ENCODE assay signal across 25 cellular contexts in the genomic region with DNA sequence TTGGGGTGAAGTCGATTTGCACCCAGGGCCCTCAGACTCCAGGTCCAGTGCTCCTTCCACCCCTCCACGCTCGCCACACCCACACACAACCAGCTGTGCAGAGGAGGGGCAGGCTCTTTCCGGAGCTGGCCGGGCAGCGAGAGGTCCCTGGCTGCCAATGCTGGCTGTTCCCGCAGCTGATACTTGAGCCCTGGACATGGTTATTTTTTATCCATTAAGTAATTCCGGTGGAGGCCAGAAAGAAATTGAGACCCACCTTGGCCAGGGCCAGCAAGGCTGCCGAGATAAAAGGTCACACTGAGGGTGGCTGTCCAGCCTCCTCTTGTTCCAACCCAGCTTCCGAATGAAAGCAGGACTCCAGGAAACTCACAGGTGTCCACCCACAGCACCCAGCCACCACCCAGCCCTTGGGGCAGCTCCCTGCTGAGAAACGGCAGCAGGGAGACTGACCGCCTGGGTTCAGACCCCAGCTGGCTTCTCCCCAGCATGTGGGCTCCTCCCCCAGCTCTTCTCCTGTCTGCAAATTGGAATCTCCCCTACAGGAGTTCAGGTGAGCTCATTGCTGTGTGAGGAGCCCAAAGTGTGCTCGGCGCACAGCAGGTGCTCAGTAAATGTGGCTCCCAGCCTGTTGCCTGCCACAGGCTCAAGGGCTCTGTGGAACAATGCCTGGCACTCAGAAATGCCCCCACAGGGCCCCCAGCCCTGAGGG.
"Had no signal": no experiment of that assay in that cellular context is flagged by ENCODE, and none has a peak within 500 bp of the region (broad histone marks: within the 10 kb centered on the region; RNA-seq: fewer than 3 reads in every experiment).

No MANE protein-coding gene starts in this region.

- H3K36me3 ChIP-seq: colonic mucosa, gastroesophageal sphincter, sigmoid colon, thoracic aorta, tibial nerve, upper lobe of left lung had no signal

- ATAC-seq: esophagus mucosa; gastroesophageal sphincter; natural killer cell treated with Interleukin-12 subunit alpha and Interleukin-12 subunit beta and Interleukin-15 and Interleukin-18, amount 100 ng/mL, for 72 hours; right cardiac atrium; stimulated activated naive B cell treated with anti-CD40 and anti-IgM and Interleukin-4, amounts not matched to agents 10 μg/mL and 1 μg/mL and 100 μg/mL, for 72 hours had no signal

- H3K9me3 ChIP-seq: colonic mucosa, gastroesophageal sphincter, sigmoid colon, thoracic aorta, tibial nerve, upper lobe of left lung had no signal

- H3K27me3 ChIP-seq: colonic mucosa, gastroesophageal sphincter, sigmoid colon, tibial nerve, upper lobe of left lung had no signal

- H3K4me3 ChIP-seq: colonic mucosa, gastroesophageal sphincter, lung, sigmoid colon, thoracic aorta, tibial nerve, upper lobe of left lung had no signal

- H3K27ac ChIP-seq: colonic mucosa, epithelial cell of prostate, gastroesophageal sphincter, parathyroid adenoma, sigmoid colon, thoracic aorta, tibial nerve, upper lobe of left lung had no signal

- H3K4me1 ChIP-seq: colonic mucosa, parathyroid adenoma, sigmoid colon, upper lobe of left lung had no signal

- DNase-seq: colonic mucosa; effector CD8-positive, alpha-beta T cell; endodermal cell; foreskin fibroblast; glutamatergic neuron; hypothalamus; immature natural killer cell; islet precursor cell; kidney glomerular epithelial cell; naive B cell; sigmoid colon; small intestine; stimulated activated CD4-positive, alpha-beta T cell treated with anti-CD3 and anti-CD28 coated beads, Interleukin-15, amount 100 ng/mL, for 24 hours; stimulated activated CD4-positive, alpha-beta T cell treated with anti-CD3 and anti-CD28 coated beads, Interleukin-2, amount 100 ng/mL, for 48 hours; stimulated activated naive B cell treated with anti-CD40 and anti-IgM and Interleukin-4, amounts not matched to agents 10 μg/mL and 1 μg/mL and 100 μg/mL, for 72 hours; upper lobe of left lung had no signal
